Comparison of ENCODE assay signal across 29 cellular contexts in genomic region chr2:240287011-240287410, GRCh38.
DNase-seq lines count a peak whose midpoint lies in the region; ATAC-seq and TF ChIP-seq lines count a peak whose summit lies in the region.
"Had no signal": no experiment of that assay in that cellular context is flagged by ENCODE, and none has a peak within 500 bp of the region (broad histone marks: within the 10 kb centered on the region; RNA-seq: fewer than 3 reads in every experiment).

No MANE protein-coding gene starts in this region.

- no peak overlapping the region for H3K4me3 Mint-ChIP-seq in Caco-2 (ENCODE audit: unreplicated experiment)
- H3K4me3 Mint-ChIP-seq: activated naive CD4-positive, alpha-beta T cell treated with anti-CD3 and anti-CD28 coated beads, Interleukin-2, amount 50 U/mL, for 24 hours; CD8-positive, alpha-beta memory T cell had no signal

- peak; percentile 18 to 79 (median 34) for ATAC-seq in heart right ventricle
- peak; percentile 40 for ATAC-seq in omental fat pad (ENCODE audit: low FRiP score)
- ATAC-seq: gastroesophageal sphincter had no signal

- no peaks in the 10 kb centered on the region for H3K36me3 Mint-ChIP-seq in Caco-2 (ENCODE audit: insufficient read depth, unreplicated experiment)
- H3K36me3 Mint-ChIP-seq: activated naive CD4-positive, alpha-beta T cell treated with anti-CD3 and anti-CD28 coated beads, Interleukin-2, amount 50 U/mL, for 24 hours; CD8-positive, alpha-beta memory T cell had no signal

- WGBS in heart right ventricle, 2 donors = 49 to 50% methylated on average over 14 of the region's 14 CpGs

- H3K4me3 ChIP-seq in heart right ventricle = no peak overlapping the region
- no peak overlapping the region for H3K4me3 ChIP-seq in Caco-2 (ENCODE audit: low read depth, low read length)
- H3K4me3 ChIP-seq: breast epithelium, gastroesophageal sphincter, left lung, thoracic aorta, vagina had no signal

- H3K9me3 ChIP-seq in heart right ventricle (peaks cover 0 to 7% (median 0%) of the 10 kb centered on the region in 11 donors), Caco-2 (no peaks in the 10 kb centered on the region)
- H3K9me3 ChIP-seq: breast epithelium, gastroesophageal sphincter, left lung, thoracic aorta, vagina had no signal

- CTCF ChIA-PET in Caco-2 (lab: Charles Lee) = no interaction called here

- H3K27ac Mint-ChIP-seq in Caco-2 (ENCODE audit: unreplicated experiment) = no peak overlapping the region
- H3K27ac Mint-ChIP-seq: activated naive CD4-positive, alpha-beta T cell treated with anti-CD3 and anti-CD28 coated beads, Interleukin-2, amount 50 U/mL, for 24 hours; CD8-positive, alpha-beta memory T cell had no signal

- no TSS peak for BruUV-seq in Caco-2 (replicated peaks; lab: Mats Ljungman, UMichigan)

- H3K9me3 Mint-ChIP-seq in Caco-2 (ENCODE audit: unreplicated experiment) = no peaks in the 10 kb centered on the region

- H3K27me3 Mint-ChIP-seq in Caco-2 (ENCODE audit: insufficient read depth, unreplicated experiment) = no peaks in the 10 kb centered on the region

- DNase-seq in GM03348 (ENCODE audit: low spot score) (peak; percentile 1), NCI-H1694 treated with DMSO at 0.1 percent for 48 hours (lab: John Stamatoyannopoulos, UW) (peak; percentile 38), heart right ventricle (no peak), omental fat pad (ENCODE audit: low spot score) (no peak), Caco-2 (no peak), putamen (ENCODE audit: low spot score) (no peak)
- no peak for DNase-seq in stimulated activated CD4-positive, alpha-beta T cell treated with anti-CD3 and anti-CD28 coated beads, Interleukin-12 subunit alpha, Interleukin-12 subunit beta, amount 100 ng/mL, for 4 hours
- DNase-seq: activated CD4-positive, alpha-beta T cell treated with anti-CD3 and anti-CD28 coated beads, Interleukin-2, amount 50 U/mL, for 4 hours; activated CD4-positive, CD25-positive, alpha-beta regulatory T cell; activated CD8-positive, alpha-beta memory T cell treated with anti-CD3 and anti-CD28 coated beads, Interleukin-2, amount 50 U/mL, for 48 hours; amniotic stem cell; CD8-positive, alpha-beta memory T cell; DMS 273 treated with DMSO at 0.1 percent for 48 hours; KBM-7; naive B cell; NCI-H1092; NCI-H187; NCI-H2171; NCI-H510A; retina; RPMI8226; small intestine; stimulated activated naive CD4-positive, alpha-beta T cell treated with Interleukin-2 at 50 U/mL for 16 hours had no signal

- intact Hi-C loops in heart right ventricle (cut with DNase I) (no loop called here), Caco-2 (cut with micrococcal nuclease; ENCODE audit: unreplicated experiment) (no loop called here)

- no peaks in the 10 kb centered on the region for H3K4me1 Mint-ChIP-seq in Caco-2 (ENCODE audit: low read depth, unreplicated experiment)
- H3K4me1 Mint-ChIP-seq: activated naive CD4-positive, alpha-beta T cell treated with anti-CD3 and anti-CD28 coated beads, Interleukin-2, amount 50 U/mL, for 24 hours; CD8-positive, alpha-beta memory T cell; naive B cell had no signal

- TF ChIP-seq CTCF in heart right ventricle (IDR thresholded peaks at IDR 0.05) (no peak), omental fat pad (IDR thresholded peaks at IDR 0.05) (no peak), Caco-2 (IDR thresholded peaks at IDR 0.05; ENCODE audit: insufficient read depth in 1 of 2, low read depth in 1 of 2, low read length in 1 of 2, severe bottlenecking in 1 of 2, unreplicated experiment in 1 of 2) (no peak)

- peaks cover 0 to 20% (median 0%) of the 10 kb centered on the region in 9 donors for H3K4me1 ChIP-seq in heart right ventricle
- H3K4me1 ChIP-seq in Caco-2 = no peaks in the 10 kb centered on the region
- H3K4me1 ChIP-seq: breast epithelium, gastroesophageal sphincter, left lung, vagina had no signal

- H3K36me3 ChIP-seq in heart right ventricle = no peaks in the 10 kb centered on the region
- no peaks in the 10 kb centered on the region for H3K36me3 ChIP-seq in Caco-2 (ENCODE audit: control insufficient read depth, insufficient read depth, low read length)
- H3K36me3 ChIP-seq: breast epithelium, gastroesophageal sphincter, left lung, thoracic aorta, vagina had no signal

- peak overlapping the region in 2 of 10 donors; percentile 15 to 47 for H3K27ac ChIP-seq in heart right ventricle
- H3K27ac ChIP-seq: breast epithelium, gastroesophageal sphincter, left lung, thoracic aorta, vagina had no signal

- POLR2A ChIA-PET in Caco-2 (lab: Charles Lee) = no interaction called here

- peaks cover 0 to 4% (median 0%) of the 10 kb centered on the region in 7 donors for H3K27me3 ChIP-seq in heart right ventricle
- no peaks in the 10 kb centered on the region for H3K27me3 ChIP-seq in Caco-2 (replicated peaks; ENCODE audit: control insufficient read depth, insufficient read depth, low read length)
- H3K27me3 ChIP-seq: breast epithelium, gastroesophageal sphincter, vagina had no signal

Comparison
In these comparisons a context has a peak if more than half of its experiments do, and no peak if none do; other contexts are left out.
1. DNase-seq: peak in GM03348 (single experiment) and NCI-H1694 treated with DMSO at 0.1 percent for 48 hours (single experiment); none in heart right ventricle (0 of 2), omental fat pad (single experiment), Caco-2 (0 of 2), putamen (single experiment) and stimulated activated CD4-positive, alpha-beta T cell treated with anti-CD3 and anti-CD28 coated beads, Interleukin-12 subunit alpha, Interleukin-12 subunit beta, amount 100 ng/mL, for 4 hours (single experiment).